Comparison of ENCODE assay signal across 15 cellular contexts in the genomic region with DNA sequence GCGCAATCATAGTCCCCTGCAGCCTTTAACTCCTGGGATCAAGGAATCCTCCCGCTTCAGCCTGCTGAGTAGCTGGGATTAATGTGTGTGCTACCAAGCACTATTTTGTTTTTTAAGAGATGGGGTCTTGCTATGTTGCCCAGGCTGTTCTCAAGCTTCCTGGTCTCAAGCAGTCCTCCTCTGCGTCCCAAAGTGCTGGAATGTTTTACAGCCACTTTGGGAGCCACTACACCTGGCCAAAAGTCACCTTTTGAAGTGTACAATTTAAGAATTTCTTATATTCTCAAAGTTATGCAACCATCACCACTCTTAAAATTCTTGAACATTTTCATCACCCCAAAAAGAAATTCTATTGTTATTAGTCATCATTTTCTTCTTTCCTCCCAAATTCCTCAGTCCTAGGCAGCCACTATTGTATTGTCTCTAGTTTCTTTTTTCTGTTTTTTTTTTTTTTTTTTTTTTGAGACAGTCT. TPM values are rescaled to one million over a fixed set of nuclear protein-coding genes. Genes with fewer than 3 reads are reported as not detected.
DNase-seq lines count a peak whose midpoint lies in the region; ATAC-seq and TF ChIP-seq lines count a peak whose summit lies in the region.
"Had no signal": no experiment of that assay in that cellular context is flagged by ENCODE, and none has a peak within 500 bp of the region (broad histone marks: within the 10 kb centered on the region; RNA-seq: fewer than 3 reads in every experiment).

No MANE protein-coding gene starts in this region.

- H3K27me3 ChIP-seq in gastroesophageal sphincter: no peaks in the 10 kb centered on the region
- H3K27me3 ChIP-seq: BLaER1 had no signal

- peak; percentile 70 for DNase-seq in GM03348 (ENCODE audit: low spot score)
- DNase-seq in SW 1271 (lab: John Stamatoyannopoulos, UW): peak; percentile 13 to 76
- DNase-seq in omental fat pad (ENCODE audit: low spot score): no peak
- no peak for DNase-seq in stimulated activated CD4-positive, alpha-beta T cell treated with anti-CD3 and anti-CD28 coated beads, Interleukin-15, amount 100 ng/mL, for 24 hours
- DNase-seq: amniotic stem cell; H9; kidney; NCI-H774; stimulated activated CD4-positive, alpha-beta T cell treated with anti-CD3 and anti-CD28 coated beads, Interleukin-2, amount 100 ng/mL, for 48 hours; T-helper 1 cell had no signal

- H3K4me3 ChIP-seq in gastroesophageal sphincter: no peak overlapping the region
- H3K4me3 ChIP-seq: BLaER1 had no signal

- no peak for TF ChIP-seq CTCF in 22Rv1 (IDR thresholded peaks at IDR 0.05)
- TF ChIP-seq CTCF in gastroesophageal sphincter (IDR thresholded peaks at IDR 0.05): no peak
- no peak for TF ChIP-seq CTCF in omental fat pad (IDR thresholded peaks at IDR 0.05)

- peak; percentile 66 for ATAC-seq in gastroesophageal sphincter
- ATAC-seq in HG03135 (IDR thresholded peaks at IDR 0.05; ENCODE audit: unreplicated experiment): no peak
- no peak for ATAC-seq in omental fat pad (ENCODE audit: low FRiP score)
- no peak for ATAC-seq in activated CD4-positive, CD25-positive, alpha-beta regulatory T cell treated with anti-CD3 and anti-CD28 coated beads, Interleukin-2, amount 50 U/mL, for 24 hours

- H3K9me3 ChIP-seq in gastroesophageal sphincter: no peaks in the 10 kb centered on the region
- H3K9me3 ChIP-seq: BLaER1 had no signal

- H3K27ac ChIP-seq in 22Rv1 (0 out of 2 replicates have a peak overlapping the region, but pooled peaks have one; percentile 0), gastroesophageal sphincter (peak overlapping the region in 2 of 4 donors; percentile 36 to 45)
- H3K27ac ChIP-seq: BLaER1 had no signal

- no peak for TF ChIP-seq EP300 in gastroesophageal sphincter (IDR thresholded peaks at IDR 0.05)

- 84 to 93% methylated on average over 3 of the region's 3 CpGs for WGBS in gastroesophageal sphincter (ENCODE audit: low coverage in 1 of 2), 2 donors

- TF ChIP-seq POLR2A in gastroesophageal sphincter (IDR thresholded peaks at IDR 0.05): no peak

- H3K4me1 ChIP-seq in gastroesophageal sphincter: peaks cover 0 to 7% (median 0%) of the 10 kb centered on the region in 3 donors

- peaks cover 3 to 42% of the 10 kb centered on the region in 2 donors for H3K36me3 ChIP-seq in gastroesophageal sphincter

RNA-seq across cellular contexts. Expression of gene CDV3, which starts 17.8 kb away (rescaled TPM):
- total RNA-seq in gastroesophageal sphincter: 100 to 1,000 TPM; 152 to 293 (median 221) TPM
- total RNA-seq in omental fat pad: 100 to 1,000 TPM; 103 to 290 (median 213) TPM

Comparison
In these comparisons a context has a peak if more than half of its experiments do, and no peak if none do; other contexts are left out.
1. DNase-seq: peak in GM03348 (single experiment) and SW 1271 (2 of 2); none in omental fat pad (single experiment) and stimulated activated CD4-positive, alpha-beta T cell treated with anti-CD3 and anti-CD28 coated beads, Interleukin-15, amount 100 ng/mL, for 24 hours (single experiment).